17 cellular contexts compared by ENCODE assay signal in the genomic region with DNA sequence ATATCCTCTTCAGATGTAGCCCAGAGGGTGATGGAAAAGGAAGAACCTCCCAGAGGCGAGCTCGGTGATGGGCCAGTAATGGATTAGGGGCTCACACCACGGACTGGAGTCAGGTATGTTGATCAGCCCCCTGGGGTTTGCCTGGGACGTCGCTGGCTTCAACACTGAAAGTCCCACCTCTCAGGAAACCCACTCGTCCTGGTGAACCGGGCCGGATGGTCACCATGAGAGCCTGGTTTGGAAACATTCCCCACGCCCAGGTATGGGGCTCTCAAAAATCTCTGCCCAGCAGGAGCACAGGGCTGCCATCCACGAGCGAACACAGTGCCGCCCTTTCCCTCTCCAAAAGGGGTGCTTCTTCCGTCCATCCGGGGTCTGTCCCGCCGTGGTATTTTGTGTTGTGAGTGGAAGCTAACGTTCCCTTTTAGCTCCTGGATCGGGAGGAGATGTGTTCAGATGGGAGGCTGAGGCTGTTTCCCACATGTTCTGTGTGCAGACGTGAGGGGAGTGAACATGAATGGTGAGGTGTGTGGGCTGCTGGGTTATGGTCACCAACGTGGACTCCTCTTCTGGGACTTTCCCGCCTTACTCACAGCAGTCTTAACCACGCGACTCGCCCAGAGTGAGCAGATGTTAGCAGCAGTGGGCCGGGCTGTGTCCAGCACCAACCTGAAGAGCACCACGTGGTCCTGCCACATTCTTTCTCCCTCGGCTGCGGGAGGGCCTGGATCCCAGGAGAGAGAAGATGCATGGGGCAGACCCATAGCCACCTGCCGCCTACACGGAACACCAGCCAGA.
A peak's percentile ranks its signal among the peaks of the same experiment; 100 is the strongest.
DNase-seq lines count a peak whose midpoint lies in the region; ATAC-seq, FAIRE-seq and TF ChIP-seq lines count a peak whose summit lies in the region.
"Had no signal": no experiment of that assay in that cellular context is flagged by ENCODE, and none has a peak within 500 bp of the region (broad histone marks: within the 10 kb centered on the region; RNA-seq: fewer than 3 reads in every experiment).

No MANE protein-coding gene starts in this region.

- no peak for TF ChIP-seq CTCF in endodermal cell (conservative IDR thresholded peaks at IDR 0.05)
- TF ChIP-seq CTCF in pancreas (IDR thresholded peaks at IDR 0.05): no peak

- H3K27ac Mint-ChIP-seq in endodermal cell: no peak overlapping the region
- H3K27ac Mint-ChIP-seq: T-helper 2 cell treated with Interferon-gamma antibody and Interleukin-4, amounts not matched to agents 5 μg/mL and 100 μg/mL, for 36 hours had no signal

- intact Hi-C loops in pancreas (cut with DNase I): no loop called here

- H3K4me3 ChIP-seq in H7 (ENCODE audit: insufficient read depth, low read depth, low read length): no peak overlapping the region
- no peak overlapping the region for H3K4me3 ChIP-seq in endodermal cell (ENCODE audit: low read length)
- no peak overlapping the region for H3K4me3 ChIP-seq in pancreas
- H3K4me3 ChIP-seq: colonic mucosa, skin epidermis had no signal

- peaks cover 3% of the 10 kb centered on the region for H3K9me3 Mint-ChIP-seq in endodermal cell
- H3K9me3 Mint-ChIP-seq: T-helper 2 cell treated with Interferon-gamma antibody and Interleukin-4, amounts not matched to agents 5 μg/mL and 100 μg/mL, for 36 hours had no signal

- no peak for ATAC-seq in pancreas

- H3K9ac ChIP-seq in endodermal cell (ENCODE audit: extremely low read depth, low read length, poor library complexity, severe bottlenecking): no peak overlapping the region

- no peak overlapping the region for H3K27ac ChIP-seq in endodermal cell (ENCODE audit: low read depth, low read length)
- H3K27ac ChIP-seq in pancreas: no peak overlapping the region
- H3K27ac ChIP-seq: colonic mucosa, skin epidermis had no signal

- H3K27me3 Mint-ChIP-seq in endodermal cell (ENCODE audit: insufficient read depth): peaks cover 1% of the 10 kb centered on the region

- no peaks in the 10 kb centered on the region for H3K9me3 ChIP-seq in endodermal cell (ENCODE audit: control insufficient read depth, low read length)
- H3K9me3 ChIP-seq in pancreas: no peaks in the 10 kb centered on the region
- H3K9me3 ChIP-seq: colonic mucosa had no signal

- no peak for FAIRE-seq in pancreas (lab: Jason Lieb, UNC)
- FAIRE-seq: endothelial cell of umbilical vein had no signal

- no peaks in the 10 kb centered on the region for H3K4me1 Mint-ChIP-seq in endodermal cell

- no peaks in the 10 kb centered on the region for H3K36me3 Mint-ChIP-seq in endodermal cell (ENCODE audit: low read depth)

- H3K4me3 Mint-ChIP-seq in endodermal cell: no peak overlapping the region
- H3K4me3 Mint-ChIP-seq: T-helper 2 cell treated with Interferon-gamma antibody and Interleukin-4, amounts not matched to agents 5 μg/mL and 100 μg/mL, for 36 hours had no signal

- no peaks in the 10 kb centered on the region for H3K4me1 ChIP-seq in endodermal cell (ENCODE audit: control insufficient read depth, insufficient read depth, low read length)
- no peaks in the 10 kb centered on the region for H3K4me1 ChIP-seq in pancreas

- DNase-seq in D341Med (ENCODE audit: low spot score) (peak; percentile 18), H7 (peak; percentile 43), endodermal cell (peak; percentile 33), pancreas (peak in 4 of 6 donors; percentile 5 to 32 (median 20)), NAMALWA (ENCODE audit: low spot score) (no peak), hepatic stellate cell (ENCODE audit: low spot score) (no peak), GM19238 (ENCODE audit: insufficient read length, low spot score) (no peak)
- DNase-seq: activated gamma-delta T cell; colonic mucosa; NCI-H1436; NCI-H2171 treated with DMSO at 0.1 percent for 48 hours; NCI-H69; OCI-M1; stimulated activated CD4-positive, alpha-beta T cell treated with anti-CD3 and anti-CD28 coated beads, Interleukin-4, amount 100 ng/mL, for 4 hours had no signal

- WGBS in endodermal cell (ENCODE audit: insufficient coverage in 1 of 2, insufficient read length in 1 of 2), 2 experiments: 87 to 94% methylated on average over 17 to 30 of the region's 30 CpGs
- 72 to 86% methylated on average over 29 to 30 of the region's 30 CpGs for WGBS in pancreas, 2 donors

- H3K27me3 ChIP-seq in H7 (ENCODE audit: control insufficient read depth, insufficient read depth, low read length) (no peaks in the 10 kb centered on the region), endodermal cell (ENCODE audit: control insufficient read depth, insufficient read depth, low read length, poor library complexity, severe bottlenecking) (no peaks in the 10 kb centered on the region), pancreas (peaks cover 0 to 6% (median 0%) of the 10 kb centered on the region in 4 donors)
- H3K27me3 ChIP-seq: colonic mucosa had no signal

- H3K36me3 ChIP-seq in H7 (replicated peaks; ENCODE audit: control insufficient read depth, insufficient read depth, low read length) (no peaks in the 10 kb centered on the region), endodermal cell (ENCODE audit: control insufficient read depth, insufficient read depth, low read length) (no peaks in the 10 kb centered on the region), pancreas (no peaks in the 10 kb centered on the region)
- H3K36me3 ChIP-seq: colonic mucosa had no signal

Comparison
In these comparisons a context has a peak if more than half of its experiments do, and no peak if none do; other contexts are left out.
1. DNase-seq: peak in D341Med (single experiment), H7 (single experiment), endodermal cell (single experiment) and pancreas (4 of 6); none in NAMALWA (single experiment), hepatic stellate cell (single experiment) and GM19238 (single experiment).